In the genomic region with DNA sequence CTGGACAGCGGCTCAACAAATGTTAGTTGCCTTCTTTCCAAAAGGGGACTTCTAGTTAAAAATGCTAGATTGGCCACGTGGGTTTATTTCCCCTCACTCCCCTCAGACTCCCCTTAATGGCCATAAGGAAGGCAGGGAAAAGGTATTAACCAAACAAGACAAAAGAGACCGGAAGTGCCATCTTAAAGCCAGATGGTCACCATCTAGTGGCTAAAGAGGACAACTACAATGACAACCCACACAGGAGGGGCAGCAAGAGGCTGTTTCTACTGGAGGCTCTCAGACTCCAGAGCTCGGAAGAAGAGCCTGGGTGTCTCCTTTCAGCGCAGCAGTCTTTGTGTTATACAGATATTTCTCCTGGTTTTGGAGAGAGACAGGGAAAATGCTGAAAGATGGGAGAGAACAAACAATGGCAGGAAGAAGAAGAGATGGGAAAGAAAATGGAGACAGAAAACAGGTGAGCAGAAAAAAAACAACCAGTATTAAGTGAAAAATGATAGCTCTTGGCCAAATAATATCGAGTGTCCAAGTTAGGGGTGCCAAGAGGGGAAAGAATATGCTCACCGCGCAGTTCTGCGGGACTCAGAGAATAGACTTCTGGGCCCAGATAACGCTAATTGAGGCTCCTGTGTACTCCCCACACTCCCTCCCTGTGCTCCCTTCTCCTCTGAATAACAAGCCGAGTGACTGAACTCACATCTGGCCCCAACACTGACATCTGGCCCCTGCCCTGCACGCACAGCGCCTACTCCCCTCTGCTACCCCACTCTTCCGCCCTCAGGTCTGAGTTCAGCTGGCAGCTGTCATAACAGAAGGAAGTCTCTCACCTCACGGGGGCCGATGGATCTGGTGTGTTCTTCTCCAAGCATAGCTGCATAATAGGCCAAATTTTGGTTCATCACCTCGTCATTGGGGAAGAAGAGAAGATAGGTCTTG, we compare ENCODE assay signal across 9 cellular contexts. TPM values are rescaled to one million over a fixed set of nuclear protein-coding genes. Genes with fewer than 3 reads are reported as not detected.
DNase-seq lines count a peak whose midpoint lies in the region; ATAC-seq and TF ChIP-seq lines count a peak whose summit lies in the region.
"Had no signal": no experiment of that assay in that cellular context is flagged by ENCODE, and none has a peak within 500 bp of the region (broad histone marks: within the 10 kb centered on the region; RNA-seq: fewer than 3 reads in every experiment).

No MANE protein-coding gene starts in this region.

- no peaks in the 10 kb centered on the region for H3K9me3 Mint-ChIP-seq in CD4-positive, CD25-positive, alpha-beta regulatory T cell
- H3K9me3 Mint-ChIP-seq in activated CD4-positive, alpha-beta memory T cell treated with anti-CD3 and anti-CD28 coated beads for 36 hours: no peaks in the 10 kb centered on the region
- H3K9me3 Mint-ChIP-seq: IgD-negative memory B cell had no signal

- no peaks in the 10 kb centered on the region for H3K27me3 Mint-ChIP-seq in CD4-positive, CD25-positive, alpha-beta regulatory T cell
- H3K27me3 Mint-ChIP-seq in activated CD4-positive, alpha-beta memory T cell treated with anti-CD3 and anti-CD28 coated beads for 36 hours: no peaks in the 10 kb centered on the region
- H3K27me3 Mint-ChIP-seq: IgD-negative memory B cell had no signal

- DNase-seq in CD4-positive, CD25-positive, alpha-beta regulatory T cell: peak in 2 of 3 donors; percentile 32 to 60
- peak; percentile 76 for DNase-seq in H4 (ENCODE audit: low spot score)
- DNase-seq in NCI-H510A treated with DMSO at 0.1 percent for 48 hours (lab: John Stamatoyannopoulos, UW): peak; percentile 76
- peak; percentile 73 for DNase-seq in astrocyte of the hippocampus (ENCODE audit: low read depth, low spot score)
- DNase-seq in inferior parietal cortex (ENCODE audit: extremely low spot score): peak; percentile 67
- DNase-seq in thoracic aorta (ENCODE audit: low spot score): no peak
- no peak for DNase-seq in NK-92 (lab: John Stamatoyannopoulos, UW; ENCODE audit: unreplicated experiment)
- DNase-seq in activated CD4-positive, alpha-beta memory T cell treated with anti-CD3 and anti-CD28 coated beads for 36 hours: no peak

- H3K4me3 Mint-ChIP-seq in CD4-positive, CD25-positive, alpha-beta regulatory T cell: peak overlapping the region in 1 of 4 donors; percentile 74
- no peak overlapping the region for H3K4me3 Mint-ChIP-seq in activated CD4-positive, alpha-beta memory T cell treated with anti-CD3 and anti-CD28 coated beads for 36 hours

- peaks cover 71% of the 10 kb centered on the region for H3K36me3 ChIP-seq in CD4-positive, CD25-positive, alpha-beta regulatory T cell (ENCODE audit: control insufficient read depth, insufficient read depth, low read length)
- H3K36me3 ChIP-seq in thoracic aorta: peaks cover 56% of the 10 kb centered on the region

- H3K36me3 Mint-ChIP-seq in CD4-positive, CD25-positive, alpha-beta regulatory T cell: peaks cover 52% of the 10 kb centered on the region
- H3K36me3 Mint-ChIP-seq in activated CD4-positive, alpha-beta memory T cell treated with anti-CD3 and anti-CD28 coated beads for 36 hours: peaks cover 40% of the 10 kb centered on the region

- no peak overlapping the region for H3K27ac ChIP-seq in CD4-positive, CD25-positive, alpha-beta regulatory T cell (ENCODE audit: insufficient read depth, low read length, poor library complexity, severe bottlenecking)
- H3K27ac ChIP-seq in thoracic aorta: no peak overlapping the region

- POLR2A ChIA-PET in activated CD4-positive, alpha-beta memory T cell treated with anti-CD3 and anti-CD28 coated beads for 36 hours (lab: Charles Lee): interaction anchor here (0.8 kb wide), 1 partner anchor 10 kb away, joined by 4 read pairs; the partner anchor contains the start of genes C1orf50 and P3H1

- peak; percentile 62 for TF ChIP-seq CTCF in thoracic aorta (IDR thresholded peaks at IDR 0.05)

- peak overlapping the region in 2 of 3 donors; percentile 80 to 83 for H3K27ac Mint-ChIP-seq in CD4-positive, CD25-positive, alpha-beta regulatory T cell
- H3K27ac Mint-ChIP-seq in activated CD4-positive, alpha-beta memory T cell treated with anti-CD3 and anti-CD28 coated beads for 36 hours: no peak overlapping the region

- H3K27me3 ChIP-seq in CD4-positive, CD25-positive, alpha-beta regulatory T cell (ENCODE audit: control insufficient read depth, insufficient read depth, low read length): no peaks in the 10 kb centered on the region
- no peaks in the 10 kb centered on the region for H3K27me3 ChIP-seq in thoracic aorta (replicated peaks; ENCODE audit: insufficient read depth)

- peak in 1 of 2 donors; percentile 50 for ATAC-seq in CD4-positive, CD25-positive, alpha-beta regulatory T cell (ENCODE audit: low read depth in 2 of 2)
- no peak for ATAC-seq in thoracic aorta (ENCODE audit: insufficient number of reproducible peaks, low FRiP score, low read depth)

- no peak overlapping the region for H3K4me3 ChIP-seq in CD4-positive, CD25-positive, alpha-beta regulatory T cell (ENCODE audit: low read depth, low read length)
- no peak overlapping the region for H3K4me3 ChIP-seq in thoracic aorta

- H3K4me1 ChIP-seq in CD4-positive, CD25-positive, alpha-beta regulatory T cell (ENCODE audit: control insufficient read depth, insufficient read depth, low read length, poor library complexity, severe bottlenecking): no peaks in the 10 kb centered on the region
- H3K4me1 ChIP-seq in thoracic aorta (ENCODE audit: control insufficient read depth in 1 of 2, low read depth in 2 of 2): no peaks in the 10 kb centered on the region

- peaks cover 4 to 8% (median 6%) of the 10 kb centered on the region in 4 donors for H3K4me1 Mint-ChIP-seq in CD4-positive, CD25-positive, alpha-beta regulatory T cell
- H3K4me1 Mint-ChIP-seq in activated CD4-positive, alpha-beta memory T cell treated with anti-CD3 and anti-CD28 coated beads for 36 hours (ENCODE audit: low read depth): no peaks in the 10 kb centered on the region

- intact Hi-C loops in activated CD4-positive, alpha-beta memory T cell treated with anti-CD3 and anti-CD28 coated beads for 36 hours (cut with micrococcal nuclease): no loop called here

- H3K9me3 ChIP-seq in CD4-positive, CD25-positive, alpha-beta regulatory T cell (ENCODE audit: control insufficient read depth in 2 of 2, low read length in 2 of 2): no peaks in the 10 kb centered on the region
- H3K9me3 ChIP-seq in thoracic aorta: no peaks in the 10 kb centered on the region

- CTCF ChIA-PET in activated CD4-positive, alpha-beta memory T cell treated with anti-CD3 and anti-CD28 coated beads for 36 hours (lab: Charles Lee): interaction anchor here (1.8 to 3.2 kb wide), 4 partner anchors 9 to 179 kb away, joined by 4 to 12 read pairs (median 11); partner anchors contain the start of genes C1orf50 and P3H1

RNA-seq across cellular contexts. Expression of gene P3H1, which starts 9.6 kb away (rescaled TPM):
- 30.4 TPM for total RNA-seq in CD4-positive, CD25-positive, alpha-beta regulatory T cell
- 10 to 100 TPM; 12.6 to 16.3 (median 14.3) TPM for polyA plus RNA-seq in CD4-positive, CD25-positive, alpha-beta regulatory T cell
- total RNA-seq in H4 (2014; rRNA removed; shearing (Covaris generic)): 172 and 184 TPM in 2 replicates
- 10 to 100 TPM; 42.9 to 47.6 TPM for total RNA-seq in thoracic aorta
- total RNA-seq in activated CD4-positive, alpha-beta memory T cell treated with anti-CD3 and anti-CD28 coated beads for 36 hours: 10 to 100 TPM; 32.0 to 34.8 TPM

RNA-seq across cellular contexts. Expression of gene C1orf50, which starts 9.8 kb away (rescaled TPM):
- 14.3 TPM for total RNA-seq in CD4-positive, CD25-positive, alpha-beta regulatory T cell
- polyA plus RNA-seq in CD4-positive, CD25-positive, alpha-beta regulatory T cell: 10 to 100 TPM in 1 of 4 donors, 1 to 10 TPM in 3; 3.8 to 12.7 (median 6.0) TPM
- total RNA-seq in H4 (2014; rRNA removed; shearing (Covaris generic)): 1.5 and 5.8 TPM in 2 replicates
- total RNA-seq in thoracic aorta: 1 to 10 TPM; 4.1 to 4.3 TPM
- total RNA-seq in activated CD4-positive, alpha-beta memory T cell treated with anti-CD3 and anti-CD28 coated beads for 36 hours: 1 to 10 TPM; 5.6 to 7.6 TPM

RNA-seq across cellular contexts. Expression of gene CLDN19, which starts 17.2 kb away (rescaled TPM):
- not detected for total RNA-seq in CD4-positive, CD25-positive, alpha-beta regulatory T cell
- not detected for polyA plus RNA-seq in CD4-positive, CD25-positive, alpha-beta regulatory T cell
- not detected in 2 replicates for total RNA-seq in H4 (2014; rRNA removed; shearing (Covaris generic))
- under 1 TPM; 0.14 to 0.49 TPM for total RNA-seq in thoracic aorta
- total RNA-seq in activated CD4-positive, alpha-beta memory T cell treated with anti-CD3 and anti-CD28 coated beads for 36 hours: not detected
- polyA plus RNA-seq: IgD-negative memory B cell had no signal

RNA-seq across cellular contexts. Expression of gene TMEM269, which starts 27.6 kb away (rescaled TPM):
- 1.1 TPM for total RNA-seq in CD4-positive, CD25-positive, alpha-beta regulatory T cell
- under 1 TPM in 1 of 4 donors, not detected in 3; 0.12 TPM for polyA plus RNA-seq in CD4-positive, CD25-positive, alpha-beta regulatory T cell
- total RNA-seq in H4 (2014; rRNA removed; shearing (Covaris generic)): 0.04 and 0.08 TPM in 2 replicates
- total RNA-seq in thoracic aorta: under 1 TPM; 0.27 to 0.35 TPM
- under 1 TPM; 0.15 to 0.33 TPM for total RNA-seq in activated CD4-positive, alpha-beta memory T cell treated with anti-CD3 and anti-CD28 coated beads for 36 hours
- polyA plus RNA-seq: IgD-negative memory B cell had no signal

RNA-seq across cellular contexts. Expression of gene ERMAP, which starts 59.7 kb away (rescaled TPM):
- 4.9 TPM for total RNA-seq in CD4-positive, CD25-positive, alpha-beta regulatory T cell
- polyA plus RNA-seq in CD4-positive, CD25-positive, alpha-beta regulatory T cell: 1 to 10 TPM; 2.8 to 4.1 (median 3.5) TPM
- 13.0 and 21.2 TPM in 2 replicates for total RNA-seq in H4 (2014; rRNA removed; shearing (Covaris generic))
- 10 to 100 TPM in 1 of 2 donors, 1 to 10 TPM in 1; 7.0 to 18.0 TPM for total RNA-seq in thoracic aorta
- 1 to 10 TPM; 3.4 to 4.5 TPM for total RNA-seq in activated CD4-positive, alpha-beta memory T cell treated with anti-CD3 and anti-CD28 coated beads for 36 hours

Comparison
In these comparisons a context has a peak if more than half of its experiments do, and no peak if none do; other contexts are left out.
1. DNase-seq: peak in CD4-positive, CD25-positive, alpha-beta regulatory T cell (2 of 3), H4 (single experiment), NCI-H510A treated with DMSO at 0.1 percent for 48 hours (single experiment), astrocyte of the hippocampus (single experiment) and inferior parietal cortex (single experiment); none in thoracic aorta (single experiment), NK-92 (single experiment) and activated CD4-positive, alpha-beta memory T cell treated with anti-CD3 and anti-CD28 coated beads for 36 hours (single experiment).